In genomic region chr6:77089776-77090175, GRCh38 we compare ENCODE assay signal across 16 cellular contexts.
"Had no signal": no experiment of that assay in that cellular context is flagged by ENCODE, and none has a peak within 500 bp of the region (broad histone marks: within the 10 kb centered on the region; RNA-seq: fewer than 3 reads in every experiment).

No MANE protein-coding gene starts in this region.

- DNase-seq: activated CD4-positive, alpha-beta T cell treated with anti-CD3 and anti-CD28 coated beads, Interleukin-2, amount 50 U/mL, for 48 hours; activated CD4-positive, CD25-positive, alpha-beta regulatory T cell treated with anti-CD3 and anti-CD28 coated beads, Interleukin-2, amount 50 U/mL, for 72 hours; activated gamma-delta T cell treated with Interleukin-2 at 50 U/mL for 16 hours; activated naive CD8-positive, alpha-beta T cell treated with anti-CD3 and anti-CD28 coated beads, Interleukin-2, amount 10 ng/mL, durations not matched to agents 7 days and 5 days; activated T-cell treated with anti-CD3 and anti-CD28 coated beads, Interleukin-2, amount 50 U/mL, for 4 hours; aorta; colonic mucosa; effector CD4-positive, alpha-beta T cell; immature natural killer cell; psoas muscle; stimulated activated CD4-positive, alpha-beta T cell treated with anti-CD3 and anti-CD28 coated beads, Interleukin-4, amount 100 ng/mL, for 1 hour; stimulated activated CD8-positive, alpha-beta memory T cell treated with anti-CD3 and anti-CD28 coated beads, Interleukin-4, amount 100 ng/mL, for 48 hours; stimulated activated naive CD8-positive, alpha-beta T cell treated with anti-CD3 and anti-CD28 coated beads, Interleukin-15, Interleukin-2, amounts not matched to agents 100 U/mL and 50 U/mL, for 24 hours; upper lobe of left lung had no signal

- ATAC-seq: activated T-cell treated with anti-CD3 and anti-CD28 coated beads, Interleukin-2, amount 50 U/mL, for 4 hours; left lobe of liver; psoas muscle; stimulated activated naive CD8-positive, alpha-beta T cell treated with anti-CD3 and anti-CD28 coated beads, Interleukin-15, Interleukin-2, amounts not matched to agents 100 U/mL and 50 U/mL, for 24 hours had no signal

- H3K36me3 ChIP-seq: colonic mucosa, suprapubic skin, upper lobe of left lung had no signal

- H3K4me1 ChIP-seq: colonic mucosa, psoas muscle, suprapubic skin, upper lobe of left lung had no signal

- H3K4me3 ChIP-seq: colonic mucosa, psoas muscle, suprapubic skin, upper lobe of left lung had no signal

- H3K27ac ChIP-seq: colonic mucosa, psoas muscle, suprapubic skin, upper lobe of left lung had no signal

- H3K27me3 ChIP-seq: colonic mucosa, suprapubic skin, upper lobe of left lung had no signal

- H3K9me3 ChIP-seq: colonic mucosa, psoas muscle, suprapubic skin, upper lobe of left lung had no signal
